Comparison of ENCODE assay signal across 8 cellular contexts in the genomic region with DNA sequence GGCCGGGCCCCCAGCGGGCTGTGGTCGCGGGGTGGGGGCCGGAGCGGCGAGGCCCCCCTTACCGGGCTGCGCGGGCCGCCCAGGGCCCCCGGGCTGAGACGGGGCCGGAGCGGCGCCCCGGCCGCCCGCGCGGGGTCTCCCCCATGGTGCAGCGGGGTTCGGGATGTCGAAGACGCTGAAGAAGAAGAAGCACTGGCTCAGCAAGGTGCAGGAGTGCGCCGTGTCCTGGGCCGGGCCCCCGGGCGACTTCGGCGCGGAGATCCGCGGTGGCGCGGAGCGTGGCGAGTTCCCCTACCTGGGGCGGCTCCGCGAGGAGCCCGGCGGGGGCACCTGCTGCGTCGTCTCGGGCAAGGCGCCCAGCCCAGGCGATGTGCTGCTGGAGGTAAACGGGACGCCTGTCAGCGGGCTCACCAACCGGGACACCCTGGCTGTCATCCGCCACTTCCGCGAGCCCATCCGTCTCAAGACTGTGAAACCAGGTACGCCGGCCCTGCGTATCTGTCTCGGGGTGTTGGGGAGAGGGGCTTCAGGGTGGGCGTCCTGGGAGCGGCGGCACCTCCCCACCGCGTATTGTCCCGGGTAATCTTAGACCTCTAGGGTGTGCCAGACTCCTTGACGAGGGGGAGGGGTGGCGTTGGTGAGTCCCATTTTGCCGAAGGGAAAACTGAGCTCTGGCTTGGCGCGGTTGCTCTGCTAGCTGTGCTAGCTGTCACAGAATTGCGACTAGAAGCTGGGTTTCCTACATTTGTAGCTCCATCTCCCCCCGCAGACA. TPM values are rescaled to one million over a fixed set of nuclear protein-coding genes. Genes with fewer than 3 reads are reported as not detected.
DNase-seq lines count a peak whose midpoint lies in the region; ATAC-seq and TF ChIP-seq lines count a peak whose summit lies in the region.

No MANE protein-coding gene starts in this region.

- peaks cover 32% of the 10 kb centered on the region for H3K4me1 ChIP-seq in BLaER1
- H3K4me1 ChIP-seq in RWPE2 (ENCODE audit: insufficient read depth, poor library complexity, severe bottlenecking) = peaks cover 21% of the 10 kb centered on the region
- H3K4me1 ChIP-seq in prostate gland (replicated peaks) = no peaks in the 10 kb centered on the region

- no peaks in the 10 kb centered on the region for H3K36me3 Mint-ChIP-seq in activated naive CD4-positive, alpha-beta T cell treated with anti-CD3 and anti-CD28 coated beads, Interleukin-2, amount 50 U/mL, for 72 hours

- no peak overlapping the region for H3K27ac Mint-ChIP-seq in activated naive CD4-positive, alpha-beta T cell treated with anti-CD3 and anti-CD28 coated beads, Interleukin-2, amount 50 U/mL, for 72 hours

- no peaks in the 10 kb centered on the region for H3K36me3 ChIP-seq in BLaER1
- no peaks in the 10 kb centered on the region for H3K36me3 ChIP-seq in RWPE2 (ENCODE audit: low read depth)
- no peaks in the 10 kb centered on the region for H3K36me3 ChIP-seq in prostate gland

- H3K9me3 ChIP-seq in BLaER1 = peaks cover 3% of the 10 kb centered on the region; the same call in 1 of the 2 replicates
- H3K9me3 ChIP-seq in RWPE2 (ENCODE audit: severe bottlenecking) = no peaks in the 10 kb centered on the region
- H3K9me3 ChIP-seq in prostate gland = no peaks in the 10 kb centered on the region

- peak; percentile 22 for ATAC-seq in GM21723 (IDR thresholded peaks at IDR 0.05; ENCODE audit: unreplicated experiment)
- peak; percentile 1; the same call in 1 of the 3 replicates for ATAC-seq in RWPE2 (ENCODE audit: low read depth)
- ATAC-seq in activated naive CD4-positive, alpha-beta T cell treated with anti-CD3 and anti-CD28 coated beads, Interleukin-2, amount 50 U/mL, for 72 hours = peak; percentile 18 to 21
- ATAC-seq in left ventricle myocardium superior = peak; percentile 2
- ATAC-seq in GM21737 (IDR thresholded peaks at IDR 0.05; ENCODE audit: unreplicated experiment) = no peak
- ATAC-seq in GM18520 (IDR thresholded peaks at IDR 0.05; ENCODE audit: unreplicated experiment) = no peak

- 1% methylated on average over 25 of the region's 74 CpGs for WGBS in prostate gland

- H3K27me3 ChIP-seq in BLaER1 (no peaks in the 10 kb centered on the region), RWPE2 (ENCODE audit: insufficient read depth, poor library complexity, severe bottlenecking) (no peaks in the 10 kb centered on the region), prostate gland (replicated peaks; ENCODE audit: insufficient read depth) (no peaks in the 10 kb centered on the region)

- DNase-seq in RWPE2 (ENCODE audit: low spot score) (peak; percentile 58), left ventricle myocardium superior (peak; percentile 69), prostate gland (ENCODE audit: low spot score) (peak; percentile 60)
- DNase-seq in activated naive CD4-positive, alpha-beta T cell treated with anti-CD3 and anti-CD28 coated beads, Interleukin-2, amount 50 U/mL, for 72 hours (ENCODE audit: low spot score in 2 of 2) = peak; percentile 52 to 72

- intact Hi-C loops in left ventricle myocardium superior (cut with micrococcal nuclease) (no loop called here), prostate gland (cut with DNase I) (no loop called here)

- peaks cover 43% of the 10 kb centered on the region for H4K20me1 ChIP-seq in BLaER1

- H3K9ac ChIP-seq in BLaER1 = peak overlapping the region; percentile 90

- peak overlapping the region; percentile 98 for H3K4me3 ChIP-seq in BLaER1
- peak overlapping the region; percentile 89 for H3K4me3 ChIP-seq in RWPE2 (ENCODE audit: severe bottlenecking)
- peak overlapping the region; percentile 96 to 97 for H3K4me3 ChIP-seq in prostate gland

- TF ChIP-seq CTCF in RWPE2 (IDR thresholded peaks at IDR 0.05; ENCODE audit: poor library complexity, severe bottlenecking) (peak; percentile 14), prostate gland (IDR thresholded peaks at IDR 0.05) (peak in 1 of 4 experiments; percentile 28)

- peak overlapping the region; percentile 84 for H3K4me2 ChIP-seq in BLaER1

- TF ChIP-seq POLR2A in prostate gland (IDR thresholded peaks at IDR 0.05) = no peak

- peaks cover 0 to 4% of the 10 kb centered on the region in 2 donors for H3K9me3 Mint-ChIP-seq in activated naive CD4-positive, alpha-beta T cell treated with anti-CD3 and anti-CD28 coated beads, Interleukin-2, amount 50 U/mL, for 72 hours

- H3K27ac ChIP-seq in BLaER1 (peak overlapping the region; percentile 89), RWPE2 (ENCODE audit: poor library complexity, severe bottlenecking) (peak overlapping the region; percentile 55), prostate gland (peak overlapping the region; percentile 90 to 94)

RNA-seq across cellular contexts. Expression of gene MAGI3, which starts 0.7 kb away (rescaled TPM):
- 1 to 10 TPM; 6.3 to 8.4 TPM for total RNA-seq in activated naive CD4-positive, alpha-beta T cell treated with anti-CD3 and anti-CD28 coated beads, Interleukin-2, amount 50 U/mL, for 72 hours
- 5.8 TPM for total RNA-seq in left ventricle myocardium superior
- total RNA-seq in prostate gland = 10 to 100 TPM; 20.2 to 23.2 TPM

Comparison
In these comparisons a context has a peak if more than half of its experiments do, and no peak if none do; other contexts are left out.
1. ATAC-seq: peak in GM21723 (single experiment), RWPE2 (single experiment), activated naive CD4-positive, alpha-beta T cell treated with anti-CD3 and anti-CD28 coated beads, Interleukin-2, amount 50 U/mL, for 72 hours (2 of 2) and left ventricle myocardium superior (single experiment); none in GM21737 (single experiment) and GM18520 (single experiment).
2. Peak in every context shown above with its lines, with median percentiles within 50 percentile points of each other: H3K27ac ChIP-seq, H3K4me3 ChIP-seq and DNase-seq.